2 cellular contexts compared by ENCODE assay signal in genomic region chr10:58481569-58482109, GRCh38.
TF ChIP-seq lines count a peak whose summit lies in the region.

No MANE protein-coding gene starts in this region.

TF ChIP-seq in GM23338, 12 proteins besides CTCF, POLR2A, EP300 and RAD21 (continued from another document):
- TF ChIP-seq ZNF462 (CRISPR knock-in tag; IDR thresholded peaks at IDR 0.05) (no peak), EZH2phosphoT487 (IDR thresholded peaks at IDR 0.05; ENCODE audit: unreplicated experiment) (no peak), REST (IDR thresholded peaks at IDR 0.05; ENCODE audit: unreplicated experiment) (no peak), JUNB (IDR thresholded peaks at IDR 0.05; ENCODE audit: unreplicated experiment) (no peak), ZNF114 (CRISPR knock-in tag; IDR thresholded peaks at IDR 0.05) (no peak), EZH2 (IDR thresholded peaks at IDR 0.05; ENCODE audit: low read depth, unreplicated experiment) (no peak), CREB1 (CRISPR knock-in tag; IDR thresholded peaks at IDR 0.05; ENCODE audit: low read depth) (no peak), POLR2AphosphoS5 (IDR thresholded peaks at IDR 0.05; ENCODE audit: low read depth) (no peak), ZNF331 (CRISPR knock-in tag; IDR thresholded peaks at IDR 0.05; ENCODE audit: low read depth) (no peak), NANOG (IDR thresholded peaks at IDR 0.05; ENCODE audit: borderline replicate concordance) (no peak), ETS1 (IDR thresholded peaks at IDR 0.05) (no peak)
TF ChIP-seq in GM23338: peak in this region for 0.

TF ChIP-seq in K562, 482 proteins besides CTCF, POLR2A, EP300 and RAD21 (continued from another document):
- TF ChIP-seq CCNT2 (IDR thresholded peaks at IDR 0.05; ENCODE audit: borderline replicate concordance, extremely low read depth, insufficient read length, low read depth, low read length) (no peak), IRF2 (CRISPR knock-in tag; IDR thresholded peaks at IDR 0.05) (no peak), ZNF507 (tag; conservative IDR thresholded peaks at IDR 0.05) (no peak), ZNF518B (CRISPR knock-in tag; IDR thresholded peaks at IDR 0.05) (no peak), U2AF1 (optimal IDR thresholded peaks at IDR 0.05; ENCODE audit: low read depth, low read length) (no peak)
TF ChIP-seq in K562: peak in this region for 1.
